ENCODE assay signal across 8 cellular contexts in the genomic region with DNA sequence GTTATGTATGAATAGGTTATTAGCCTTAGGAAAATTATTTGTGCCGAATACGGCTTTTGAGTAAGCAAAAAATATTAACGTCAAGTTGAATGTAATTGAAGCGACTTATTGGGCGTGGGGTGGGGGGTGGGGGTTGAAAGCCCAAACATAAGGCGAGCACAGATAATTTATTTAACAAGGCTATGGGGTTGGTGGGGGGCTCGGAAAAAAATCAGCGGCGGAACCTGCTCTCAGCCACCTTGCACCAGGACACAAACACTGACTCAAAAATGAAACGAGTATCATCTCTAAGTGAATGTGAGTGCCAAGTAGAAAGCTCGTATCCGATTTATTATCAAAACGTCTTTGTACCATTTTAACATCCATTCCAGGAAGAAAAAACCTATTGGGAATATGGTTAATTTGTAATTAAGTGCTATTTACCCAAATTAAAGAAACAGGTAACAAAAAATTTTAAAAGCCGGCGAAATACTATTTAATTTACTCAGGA. TPM values are rescaled to one million over a fixed set of nuclear protein-coding genes. Genes with fewer than 3 reads are reported as not detected.
DNase-seq lines count a peak whose midpoint lies in the region; ATAC-seq and TF ChIP-seq lines count a peak whose summit lies in the region.

No MANE protein-coding gene starts in this region.

- no peaks in the 10 kb centered on the region for H3K9me2 ChIP-seq in HCT116 (ENCODE audit: insufficient read depth)

- H3K27me3 ChIP-seq in HCT116 (ENCODE audit: insufficient read depth, low read length) (no peaks in the 10 kb centered on the region), adrenal gland (no peaks in the 10 kb centered on the region), layer of hippocampus (ENCODE audit: control insufficient read depth, insufficient read depth, low read length) (no peaks in the 10 kb centered on the region), testis (no peaks in the 10 kb centered on the region)

- H3K27ac ChIP-seq in HCT116 (ENCODE audit: low read depth, low read length) (peak overlapping the region; percentile 92), adrenal gland (peak overlapping the region; percentile 87 to 99 (median 98)), layer of hippocampus (ENCODE audit: low read depth, low read length) (peak overlapping the region; percentile 90), testis (peak overlapping the region; percentile 97 to 98)

- H3K4me3 ChIP-seq in AG09309 (ENCODE audit: control insufficient read depth, low read depth, low read length) (peak overlapping the region; percentile 53), HCT116 (replicated peaks in 1 of 2; ENCODE audit: low read depth in 1 of 2, low read length in 2 of 2) (peak overlapping the region; percentile 71 to 77), adrenal gland (peak overlapping the region in 3 of 4 donors; percentile 45 to 92 (median 48)), testis (peak overlapping the region; percentile 80 to 86)

- H3K4me2 ChIP-seq in HCT116 (ENCODE audit: low read length), result peak overlapping the region; percentile 77

- H3K4me1 ChIP-seq in HCT116 (ENCODE audit: control insufficient read depth in 1 of 2, insufficient read depth in 2 of 2, low read length in 2 of 2), result peaks cover 9 to 20% of the 10 kb centered on the region in 2 experiments; a peak in 3 of 4 replicates
- H3K4me1 ChIP-seq in adrenal gland (replicated peaks in 1 of 2), result peaks cover 5% of the 10 kb centered on the region in 2 donors
- peaks cover 5% of the 10 kb centered on the region for H3K4me1 ChIP-seq in testis

- peaks cover 37% of the 10 kb centered on the region for H3K79me2 ChIP-seq in HCT116 (ENCODE audit: insufficient read depth, low read length)

- DNase-seq in AG09309 (ENCODE audit: low read depth) (no peak), HCT116 (ENCODE audit: low read depth, low spot score) (no peak), adrenal gland (no peak), testis (no peak)
- no peak for DNase-seq in stimulated activated naive CD4-positive, alpha-beta T cell treated with Interleukin-2 at 50 U/mL for 16 hours (lab: John Stamatoyannopoulos, UW)

- ATAC-seq in HCT116 (no peak), GM21367 (IDR thresholded peaks at IDR 0.05; ENCODE audit: unreplicated experiment) (no peak), HG02642 (IDR thresholded peaks at IDR 0.05; ENCODE audit: poor library complexity, unreplicated experiment) (no peak)

- no peak overlapping the region for H2AFZ ChIP-seq in HCT116 (ENCODE audit: low read depth, low read length, poor library complexity, severe bottlenecking)

- H3K9me3 ChIP-seq in HCT116 (ENCODE audit: control insufficient read depth in 1 of 2, insufficient read depth in 1 of 2, low read depth in 1 of 2, low read length in 2 of 2) (no peaks in the 10 kb centered on the region), adrenal gland (replicated peaks in 1 of 3) (no peaks in the 10 kb centered on the region), testis (no peaks in the 10 kb centered on the region)

- H4K20me1 ChIP-seq in HCT116 (ENCODE audit: insufficient read depth), result no peaks in the 10 kb centered on the region

- TF ChIP-seq CTCF in AG09309 (IDR thresholded peaks at IDR 0.05; ENCODE audit: control insufficient read depth, insufficient read depth, low read depth, low read length, missing control alignments) (no peak), HCT116 (IDR thresholded peaks at IDR 0.05 in 2 of 3, conservative IDR thresholded peaks at IDR 0.05 in 1 of 3; ENCODE audit: borderline replicate concordance in 1 of 3, insufficient read depth in 1 of 3, low read depth in 2 of 3, low read length in 2 of 3) (no peak), adrenal gland (IDR thresholded peaks at IDR 0.05) (no peak), testis (IDR thresholded peaks at IDR 0.05) (no peak)

- TF ChIP-seq POLR2A in HCT116 (IDR thresholded peaks at IDR 0.05; ENCODE audit: borderline replicate concordance, extremely low read depth, insufficient read depth, insufficient read length), result no peak
- TF ChIP-seq POLR2A in adrenal gland (IDR thresholded peaks at IDR 0.05), result no peak
- no peak for TF ChIP-seq POLR2A in testis (IDR thresholded peaks at IDR 0.05)

- TF ChIP-seq RAD21 in HCT116 (IDR thresholded peaks at IDR 0.05; ENCODE audit: low read depth), result no peak

- BruUV-seq in HCT116 (replicated peaks; lab: Mats Ljungman, UMichigan), result TSS peak; percentile 96

- H3K9ac ChIP-seq in HCT116 (ENCODE audit: low read length), result peak overlapping the region; percentile 94

- CTCF ChIA-PET in HCT116 (lab: Charles Lee), result interaction anchor here (1.1 to 1.9 kb wide), 2 partner anchors 10 to 95 kb away, joined by 3 to 5 read pairs; partner anchors contain the start of gene ABHD18

- POLR2A ChIA-PET in HCT116 (lab: Charles Lee), result no interaction called here

- H3K36me3 ChIP-seq in HCT116 (ENCODE audit: control insufficient read depth in 1 of 2, insufficient read depth in 2 of 2, low read length in 2 of 2) (no peaks in the 10 kb centered on the region), adrenal gland (replicated peaks in 1 of 2) (no peaks in the 10 kb centered on the region), testis (ENCODE audit: low read depth, missing control alignments) (no peaks in the 10 kb centered on the region)

- 19 to 37% (median 30%) methylated on average over 15 of the region's 15 CpGs for WGBS in adrenal gland, 4 donors
- WGBS in testis, 2 donors, result 17 to 23% methylated on average over 15 of the region's 15 CpGs

- RAD21 ChIA-PET in HCT116 (lab: Charles Lee; ENCODE audit: low non-redundant PET in 1 of 2, low total read pairs in 2 of 2, uncharacterized antibody in 2 of 2, unreplicated experiment in 2 of 2), result interaction anchor here in 1 of 2 experiments (1.2 kb wide), 1 partner anchor 95 kb away, joined by 4 read pairs; the partner anchor contains the start of genes ABHD18 and MFSD8

- intact Hi-C loops in HCT116 (cut with micrococcal nuclease), result loop anchor here (2.0 to 10.0 kb wide), 2 partner anchors 95 to 225 kb away; partner anchors contain the start of genes ABHD18, MFSD8 and PGRMC2
- intact Hi-C loops in adrenal gland (cut with DNase I), result no loop called here
- intact Hi-C loops in testis (cut with DNase I; ENCODE audit: low total_unique reads), result no loop called here

TF ChIP-seq in HCT116, 20 proteins besides CTCF, POLR2A, EP300 and RAD21 (continues in another document):
- TF ChIP-seq POLR2AphosphoS5 (IDR thresholded peaks at IDR 0.05; ENCODE audit: low read depth, low read length) (no peak), YY1 (IDR thresholded peaks at IDR 0.05; ENCODE audit: extremely low read depth, insufficient replicate concordance, low read depth, low read length) (no peak), ZNF274 (IDR thresholded peaks at IDR 0.05; ENCODE audit: low read depth, low read length) (no peak), REST (IDR thresholded peaks at IDR 0.05; ENCODE audit: low read depth) (no peak), EGR1 (IDR thresholded peaks at IDR 0.05; ENCODE audit: low read depth) (no peak), JUND (IDR thresholded peaks at IDR 0.05) (no peak), SP1 (IDR thresholded peaks at IDR 0.05; ENCODE audit: low read depth) (no peak), EZH2 (IDR thresholded peaks at IDR 0.05) (no peak), TCF7L2 (IDR thresholded peaks at IDR 0.05; ENCODE audit: borderline replicate concordance, extremely low read depth, insufficient read depth, insufficient read length) (no peak), CBX3 (IDR thresholded peaks at IDR 0.05; ENCODE audit: low read depth) (no peak), FOSL1 (IDR thresholded peaks at IDR 0.05; ENCODE audit: low read depth) (no peak)
- TF ChIP-seq, protein P1, sequence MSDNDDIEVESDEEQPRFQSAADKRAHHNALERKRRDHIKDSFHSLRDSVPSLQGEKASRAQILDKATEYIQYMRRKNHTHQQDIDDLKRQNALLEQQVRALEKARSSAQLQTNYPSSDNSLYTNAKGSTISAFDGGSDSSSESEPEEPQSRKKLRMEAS (IDR thresholded peaks at IDR 0.05), result no peak
- TF ChIP-seq, protein P2, sequence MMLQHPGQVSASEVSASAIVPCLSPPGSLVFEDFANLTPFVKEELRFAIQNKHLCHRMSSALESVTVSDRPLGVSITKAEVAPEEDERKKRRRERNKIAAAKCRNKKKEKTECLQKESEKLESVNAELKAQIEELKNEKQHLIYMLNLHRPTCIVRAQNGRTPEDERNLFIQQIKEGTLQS (IDR thresholded peaks at IDR 0.05), result no peak

RNA-seq across cellular contexts. Expression of gene LARP1B, which starts 0.9 kb away (rescaled TPM):
- total RNA-seq in HCT116 (2021; ENCODE audit: unreplicated experiment), result 31.1 TPM
- 11.8 and 14.5 TPM in 2 replicates for polyA plus RNA-seq in HCT116 (2012)
- 10 to 100 TPM in 5 of 8 donors, 1 to 10 TPM in 3; 5.0 to 17.0 (median 11.3) TPM for total RNA-seq in adrenal gland
- 10 to 100 TPM in 2 of 3 donors, 1 to 10 TPM in 1; 7.4 to 27.7 (median 12.4) TPM for polyA plus RNA-seq in adrenal gland
- total RNA-seq in testis, result 10 to 100 TPM; 54.5 to 86.1 TPM
- polyA plus RNA-seq in testis (ENCODE audit: insufficient read depth, low read depth, low replicate concordance), result 97.5 TPM
